In genomic region chr20:53438368-53438767, GRCh38 we compare ENCODE assay signal across 1 cellular context.
TF ChIP-seq lines count a peak whose summit lies in the region.

No MANE protein-coding gene starts in this region.

TF ChIP-seq in K562, 482 proteins besides CTCF, POLR2A, EP300 and RAD21 (continued from another document):
- TF ChIP-seq ZMIZ1 (IDR thresholded peaks at IDR 0.05; ENCODE audit: low read depth in 2 of 2, low read length in 2 of 2): no peak
